Comparison of ENCODE assay signal across 8 cellular contexts in genomic region chr12:64609543-64610091, GRCh38. TPM values are rescaled to one million over a fixed set of nuclear protein-coding genes. Genes with fewer than 3 reads are reported as not detected.
DNase-seq lines count a peak whose midpoint lies in the region; ATAC-seq and TF ChIP-seq lines count a peak whose summit lies in the region.

No MANE protein-coding gene starts in this region.

- H2AFZ ChIP-seq in PC-9: peak overlapping the region; percentile 92

- no peaks in the 10 kb centered on the region for H3K27me3 Mint-ChIP-seq in activated T-cell treated with anti-CD3 and anti-CD28 coated beads, Interleukin-2, amount 50 U/mL, for 4 hours (ENCODE audit: low read depth)

- peak overlapping the region; percentile 83 for H3K4me3 Mint-ChIP-seq in activated T-cell treated with anti-CD3 and anti-CD28 coated beads, Interleukin-2, amount 50 U/mL, for 4 hours

- H3K4me1 Mint-ChIP-seq in activated T-cell treated with anti-CD3 and anti-CD28 coated beads, Interleukin-2, amount 50 U/mL, for 4 hours (ENCODE audit: low read depth): peaks cover 41% of the 10 kb centered on the region

- H3F3A ChIP-seq in PC-9 (ENCODE audit: insufficient read depth, low read depth): peaks cover 31% of the 10 kb centered on the region

- no peaks in the 10 kb centered on the region for H3K9me3 Mint-ChIP-seq in activated T-cell treated with anti-CD3 and anti-CD28 coated beads, Interleukin-2, amount 50 U/mL, for 4 hours

- H3K27me3 ChIP-seq in PC-9 (ENCODE audit: insufficient read depth, low read depth) (no peaks in the 10 kb centered on the region), muscle layer of duodenum (ENCODE audit: low read depth, low read length) (no peaks in the 10 kb centered on the region)

- H3K4me1 ChIP-seq in PC-9 (replicated peaks; ENCODE audit: insufficient read depth) (peaks cover 21% of the 10 kb centered on the region), muscle layer of duodenum (ENCODE audit: control insufficient read depth in 1 of 2, insufficient read depth in 2 of 2, low read length in 2 of 2) (peaks cover 5 to 11% of the 10 kb centered on the region in 2 donors)

- no peaks in the 10 kb centered on the region for H3K9me3 ChIP-seq in PC-9 (ENCODE audit: insufficient read depth, low read depth)
- no peaks in the 10 kb centered on the region for H3K9me3 ChIP-seq in muscle layer of duodenum (ENCODE audit: control insufficient read depth in 1 of 2, low read length in 2 of 2)

- POLR2A ChIA-PET in PC-9 (lab: Charles Lee; ENCODE audit: unreplicated experiment): interaction anchor here (0.7 to 0.8 kb wide), 2 partner anchors 11 to 13 kb away, joined by 3 to 7 read pairs; no protein-coding TSS in a partner anchor

- H3K27ac ChIP-seq in PC-9 (peak overlapping the region; percentile 94), coronary artery (peak overlapping the region; percentile 91 to 95), muscle layer of duodenum (ENCODE audit: low read length) (peak overlapping the region; percentile 83)

- H4K20me1 ChIP-seq in PC-9 (ENCODE audit: insufficient read depth): no peaks in the 10 kb centered on the region

- DNase-seq in activated T-cell treated with anti-CD3 and anti-CD28 coated beads, Interleukin-2, amount 50 U/mL, for 4 hours: no peak
- DNase-seq in activated T-cell treated with anti-CD3 and anti-CD28 coated beads for 4 hours (no peak), PC-9 (peak in 1 of 2 experiments; percentile 41), coronary artery (ENCODE audit: low spot score) (no peak), NCI-H1436 (lab: John Stamatoyannopoulos, UW) (no peak), EL (no peak)

- peak in 1 of 2 donors; percentile 2 for ATAC-seq in activated T-cell treated with anti-CD3 and anti-CD28 coated beads, Interleukin-2, amount 50 U/mL, for 4 hours
- no peak for ATAC-seq in HG03280 (IDR thresholded peaks at IDR 0.05; ENCODE audit: unreplicated experiment)

- TF ChIP-seq CTCF in PC-9 (conservative IDR thresholded peaks at IDR 0.05) (no peak), coronary artery (IDR thresholded peaks at IDR 0.05) (no peak)

- no peaks in the 10 kb centered on the region for H3K9me2 ChIP-seq in PC-9 (ENCODE audit: insufficient read depth)

- H3K4me3 ChIP-seq in PC-9 (peak overlapping the region; percentile 87), coronary artery (peak overlapping the region; percentile 94), muscle layer of duodenum (ENCODE audit: low read depth in 1 of 2, low read length in 2 of 2) (peak overlapping the region; percentile 72 to 94)

- peaks cover 2% of the 10 kb centered on the region for H3K36me3 Mint-ChIP-seq in activated T-cell treated with anti-CD3 and anti-CD28 coated beads, Interleukin-2, amount 50 U/mL, for 4 hours (ENCODE audit: insufficient read depth)

- intact Hi-C loops in PC-9 (cut with micrococcal nuclease; ENCODE audit: unreplicated experiment): loop anchor here (1.0 to 10.0 kb wide), 4 partner anchors 29 to 155 kb away; partner anchors contain the start of gene TBK1

- TSS peak; percentile 85 for BruUV-seq in PC-9 (replicated peaks; lab: Mats Ljungman, UMichigan)

- H3K36me3 ChIP-seq in PC-9 (ENCODE audit: low read depth) (no peaks in the 10 kb centered on the region), muscle layer of duodenum (ENCODE audit: control insufficient read depth in 1 of 2, insufficient read depth in 2 of 2, low read length in 2 of 2) (no peaks in the 10 kb centered on the region)

- peaks cover 40% of the 10 kb centered on the region for H3K79me2 ChIP-seq in PC-9 (ENCODE audit: low read depth)

- H3K4me2 ChIP-seq in PC-9: peak overlapping the region; percentile 88

- CTCF ChIA-PET in PC-9 (lab: Charles Lee): interaction anchor here (1.4 kb wide), 1 partner anchor 88 kb away, joined by 3 read pairs; no protein-coding TSS in a partner anchor

RNA-seq across cellular contexts. Expression of gene RASSF3, which starts 0.7 kb away (rescaled TPM):
- total RNA-seq in activated T-cell treated with anti-CD3 and anti-CD28 coated beads, Interleukin-2, amount 50 U/mL, for 4 hours: 10 to 100 TPM; 44.2 to 47.6 (median 46.2) TPM
- total RNA-seq in PC-9 (2021): 32.4 and 38.9 TPM in 2 replicates
